Comparison of ENCODE assay signal across 18 cellular contexts in genomic region chr11:19828382-19829108, GRCh38.
DNase-seq lines count a peak whose midpoint lies in the region; ATAC-seq, FAIRE-seq and TF ChIP-seq lines count a peak whose summit lies in the region.
"Had no signal": no experiment of that assay in that cellular context is flagged by ENCODE, and none has a peak within 500 bp of the region (broad histone marks: within the 10 kb centered on the region; RNA-seq: fewer than 3 reads in every experiment).

No MANE protein-coding gene starts in this region.

- H3K27me3 Mint-ChIP-seq in activated CD4-positive, alpha-beta memory T cell treated with anti-CD3 and anti-CD28 coated beads, Interleukin-2, amount 10 ng/mL, durations not matched to agents 7 days and 5 days, result peaks cover 5% of the 10 kb centered on the region
- no peaks in the 10 kb centered on the region for H3K27me3 Mint-ChIP-seq in activated CD4-positive, alpha-beta memory T cell treated with anti-CD3 and anti-CD28 coated beads for 36 hours
- no peaks in the 10 kb centered on the region for H3K27me3 Mint-ChIP-seq in stimulated activated naive B cell treated with anti-CD40 and anti-IgM and Interleukin-4, amounts not matched to agents 10 μg/mL and 1 μg/mL and 100 μg/mL, for 72 hours
- H3K27me3 Mint-ChIP-seq in Calu3 (ENCODE audit: unreplicated experiment), result no peaks in the 10 kb centered on the region

- TF ChIP-seq CTCF in NB4 (IDR thresholded peaks at IDR 0.05; ENCODE audit: low read depth, low read length) (no peak), epithelial cell of esophagus (IDR thresholded peaks at IDR 0.05; ENCODE audit: insufficient read depth, low read depth, low read length, missing control alignments) (no peak), Calu3 (IDR thresholded peaks at IDR 0.05; ENCODE audit: unreplicated experiment) (no peak)

- H3K36me3 Mint-ChIP-seq in activated CD4-positive, alpha-beta memory T cell treated with anti-CD3 and anti-CD28 coated beads, Interleukin-2, amount 10 ng/mL, durations not matched to agents 7 days and 5 days (ENCODE audit: low read depth), result no peaks in the 10 kb centered on the region
- H3K36me3 Mint-ChIP-seq in activated CD4-positive, alpha-beta memory T cell treated with anti-CD3 and anti-CD28 coated beads for 36 hours, result no peaks in the 10 kb centered on the region
- H3K36me3 Mint-ChIP-seq in stimulated activated naive B cell treated with anti-CD40 and anti-IgM and Interleukin-4, amounts not matched to agents 10 μg/mL and 1 μg/mL and 100 μg/mL, for 72 hours, result peaks cover 0 to 3% of the 10 kb centered on the region in 2 donors
- no peaks in the 10 kb centered on the region for H3K36me3 Mint-ChIP-seq in Calu3 (ENCODE audit: insufficient read depth, unreplicated experiment)

- H3K4me3 ChIP-seq in NB4 (ENCODE audit: low read depth, low read length) (no peak overlapping the region), epithelial cell of esophagus (ENCODE audit: low read length) (no peak overlapping the region)
- H3K4me3 ChIP-seq: A549 had no signal

- no peak for TF ChIP-seq POLR2A in NB4 (IDR thresholded peaks at IDR 0.05; ENCODE audit: extremely low read depth, insufficient read length)

- no peak for FAIRE-seq in HTR-8/SVneo (lab: Jason Lieb, UNC)
- FAIRE-seq: A549, H54 had no signal

- CTCF ChIA-PET in activated CD4-positive, alpha-beta memory T cell treated with anti-CD3 and anti-CD28 coated beads, Interleukin-2, amount 10 ng/mL, durations not matched to agents 7 days and 5 days (lab: Charles Lee), result no interaction called here
- CTCF ChIA-PET in activated CD4-positive, alpha-beta memory T cell treated with anti-CD3 and anti-CD28 coated beads for 36 hours (lab: Charles Lee), result no interaction called here
- CTCF ChIA-PET in Calu3 (lab: Charles Lee), result no interaction called here

- no peaks in the 10 kb centered on the region for H3K9me3 Mint-ChIP-seq in activated CD4-positive, alpha-beta memory T cell treated with anti-CD3 and anti-CD28 coated beads, Interleukin-2, amount 10 ng/mL, durations not matched to agents 7 days and 5 days
- H3K9me3 Mint-ChIP-seq in activated CD4-positive, alpha-beta memory T cell treated with anti-CD3 and anti-CD28 coated beads for 36 hours, result no peaks in the 10 kb centered on the region
- peaks cover 2 to 3% of the 10 kb centered on the region in 2 donors for H3K9me3 Mint-ChIP-seq in stimulated activated naive B cell treated with anti-CD40 and anti-IgM and Interleukin-4, amounts not matched to agents 10 μg/mL and 1 μg/mL and 100 μg/mL, for 72 hours
- H3K9me3 Mint-ChIP-seq in Calu3 (ENCODE audit: low read depth, unreplicated experiment), result no peaks in the 10 kb centered on the region

- no peaks in the 10 kb centered on the region for H3K4me1 Mint-ChIP-seq in activated CD4-positive, alpha-beta memory T cell treated with anti-CD3 and anti-CD28 coated beads, Interleukin-2, amount 10 ng/mL, durations not matched to agents 7 days and 5 days
- H3K4me1 Mint-ChIP-seq in activated CD4-positive, alpha-beta memory T cell treated with anti-CD3 and anti-CD28 coated beads for 36 hours (ENCODE audit: low read depth), result no peaks in the 10 kb centered on the region
- no peaks in the 10 kb centered on the region for H3K4me1 Mint-ChIP-seq in stimulated activated naive B cell treated with anti-CD40 and anti-IgM and Interleukin-4, amounts not matched to agents 10 μg/mL and 1 μg/mL and 100 μg/mL, for 72 hours
- H3K4me1 Mint-ChIP-seq in Calu3 (ENCODE audit: low read depth, unreplicated experiment), result peaks cover 15% of the 10 kb centered on the region

- intact Hi-C loops in activated CD4-positive, alpha-beta memory T cell treated with anti-CD3 and anti-CD28 coated beads for 36 hours (cut with micrococcal nuclease), result no loop called here
- intact Hi-C loops in Calu3 (cut with micrococcal nuclease; ENCODE audit: unreplicated experiment), result no loop called here

- POLR2A ChIA-PET in activated CD4-positive, alpha-beta memory T cell treated with anti-CD3 and anti-CD28 coated beads, Interleukin-2, amount 10 ng/mL, durations not matched to agents 7 days and 5 days (lab: Charles Lee), result no interaction called here
- POLR2A ChIA-PET in activated CD4-positive, alpha-beta memory T cell treated with anti-CD3 and anti-CD28 coated beads for 36 hours (lab: Charles Lee), result no interaction called here

- DNase-seq in activated CD4-positive, alpha-beta memory T cell treated with anti-CD3 and anti-CD28 coated beads, Interleukin-2, amount 10 ng/mL, durations not matched to agents 7 days and 5 days, result no peak
- DNase-seq in activated CD4-positive, alpha-beta memory T cell treated with anti-CD3 and anti-CD28 coated beads for 36 hours, result no peak
- DNase-seq in NB4 (ENCODE audit: low read depth) (peak; percentile 52), epithelial cell of esophagus (ENCODE audit: low read depth) (peak; percentile 82), HTR-8/SVneo (ENCODE audit: insufficient read length, low spot score) (no peak), NCI-H774 (lab: John Stamatoyannopoulos, UW) (no peak), Calu3 (no peak)
- DNase-seq in stimulated activated naive B cell treated with anti-CD40 and anti-IgM and Interleukin-4, amounts not matched to agents 10 μg/mL and 1 μg/mL and 100 μg/mL, for 72 hours, result no peak
- DNase-seq: activated CD4-positive, alpha-beta T cell treated with anti-CD3 and anti-CD28 coated beads, Interleukin-2, amount 50 U/mL, for 4 hours; activated effector memory CD4-positive, alpha-beta T cell treated with anti-CD3 and anti-CD28 coated beads, Interleukin-2, amount 50 U/mL, for 16 hours; brain microvascular endothelial cell; GDM1; NCI-H2107; SHP77; stimulated activated naive CD4-positive, alpha-beta T cell treated with Interleukin-2 at 50 U/mL for 16 hours; T1000 had no signal

- no TSS peak for BruUV-seq in Calu3 (replicated peaks; lab: Mats Ljungman, UMichigan)

- H3K4me3 Mint-ChIP-seq in activated CD4-positive, alpha-beta memory T cell treated with anti-CD3 and anti-CD28 coated beads, Interleukin-2, amount 10 ng/mL, durations not matched to agents 7 days and 5 days, result peak overlapping the region; percentile 24
- H3K4me3 Mint-ChIP-seq in activated CD4-positive, alpha-beta memory T cell treated with anti-CD3 and anti-CD28 coated beads for 36 hours, result no peak overlapping the region
- peak overlapping the region in 1 of 2 donors; percentile 26 for H3K4me3 Mint-ChIP-seq in stimulated activated naive B cell treated with anti-CD40 and anti-IgM and Interleukin-4, amounts not matched to agents 10 μg/mL and 1 μg/mL and 100 μg/mL, for 72 hours
- no peak overlapping the region for H3K4me3 Mint-ChIP-seq in Calu3 (ENCODE audit: low read depth, unreplicated experiment)

- H3K27ac Mint-ChIP-seq in activated CD4-positive, alpha-beta memory T cell treated with anti-CD3 and anti-CD28 coated beads, Interleukin-2, amount 10 ng/mL, durations not matched to agents 7 days and 5 days, result peak overlapping the region; percentile 62
- H3K27ac Mint-ChIP-seq in activated CD4-positive, alpha-beta memory T cell treated with anti-CD3 and anti-CD28 coated beads for 36 hours, result no peak overlapping the region
- H3K27ac Mint-ChIP-seq in stimulated activated naive B cell treated with anti-CD40 and anti-IgM and Interleukin-4, amounts not matched to agents 10 μg/mL and 1 μg/mL and 100 μg/mL, for 72 hours, result peak overlapping the region; percentile 49
- no peak overlapping the region for H3K27ac Mint-ChIP-seq in Calu3 (ENCODE audit: unreplicated experiment)

- peak in 1 of 2 donors; percentile 23 for ATAC-seq in stimulated activated naive B cell treated with anti-CD40 and anti-IgM and Interleukin-4, amounts not matched to agents 10 μg/mL and 1 μg/mL and 100 μg/mL, for 72 hours (replicated peaks)
- ATAC-seq: A549 had no signal

Comparison
In these comparisons a context has a peak if more than half of its experiments do, and no peak if none do; other contexts are left out.
1. H3K27ac Mint-ChIP-seq: peak in activated CD4-positive, alpha-beta memory T cell treated with anti-CD3 and anti-CD28 coated beads, Interleukin-2, amount 10 ng/mL, durations not matched to agents 7 days and 5 days (single experiment) and stimulated activated naive B cell treated with anti-CD40 and anti-IgM and Interleukin-4, amounts not matched to agents 10 μg/mL and 1 μg/mL and 100 μg/mL, for 72 hours (single experiment); none in activated CD4-positive, alpha-beta memory T cell treated with anti-CD3 and anti-CD28 coated beads for 36 hours (single experiment) and Calu3 (single experiment).
2. DNase-seq: peak in NB4 (single experiment) and epithelial cell of esophagus (single experiment); none in activated CD4-positive, alpha-beta memory T cell treated with anti-CD3 and anti-CD28 coated beads, Interleukin-2, amount 10 ng/mL, durations not matched to agents 7 days and 5 days (single experiment), activated CD4-positive, alpha-beta memory T cell treated with anti-CD3 and anti-CD28 coated beads for 36 hours (single experiment), stimulated activated naive B cell treated with anti-CD40 and anti-IgM and Interleukin-4, amounts not matched to agents 10 μg/mL and 1 μg/mL and 100 μg/mL, for 72 hours (single experiment), HTR-8/SVneo (single experiment), NCI-H774 (single experiment) and Calu3 (single experiment).